In the genomic region with DNA sequence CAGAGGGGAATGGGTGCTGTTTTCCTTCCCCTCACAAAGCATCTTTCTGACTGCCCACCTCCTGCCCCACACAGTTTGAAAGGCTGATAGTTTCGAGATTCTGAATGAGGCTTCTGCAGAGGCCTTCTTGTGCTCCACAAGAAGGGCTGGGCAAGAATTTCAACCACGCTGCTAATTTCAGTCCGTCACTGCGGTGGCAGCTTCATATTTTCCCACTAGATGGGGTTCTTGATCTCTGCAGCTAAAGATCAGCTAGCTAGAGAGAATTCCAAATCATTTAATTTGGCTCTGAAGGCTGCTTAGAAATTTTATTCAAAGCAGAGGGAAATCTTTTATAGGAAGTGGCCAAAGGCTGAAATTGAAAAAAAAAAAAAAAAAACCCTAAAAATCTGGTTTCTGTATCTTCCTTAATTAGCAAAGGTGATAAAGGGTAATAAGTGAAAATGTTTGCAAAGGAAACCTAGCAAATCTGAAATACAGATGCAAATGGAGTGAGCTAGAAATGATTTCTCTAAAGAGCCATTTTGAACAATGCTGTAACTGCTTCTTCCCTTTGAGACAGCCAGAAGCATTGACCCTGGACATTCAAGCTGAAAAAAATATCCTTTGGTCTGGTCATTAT, we compare ENCODE assay signal across 8 cellular contexts. TPM values are rescaled to one million over a fixed set of nuclear protein-coding genes. Genes with fewer than 3 reads are reported as not detected.
A peak's percentile ranks its signal among the peaks of the same experiment; 100 is the strongest.
DNase-seq lines count a peak whose midpoint lies in the region; ATAC-seq and TF ChIP-seq lines count a peak whose summit lies in the region.

No MANE protein-coding gene starts in this region.

- no peaks in the 10 kb centered on the region for H3K27me3 ChIP-seq in HUES48 (ENCODE audit: control insufficient read depth, insufficient read depth, low read length)
- H3K27me3 ChIP-seq in osteoblast (ENCODE audit: insufficient read depth, low read length): peaks cover 34% of the 10 kb centered on the region

- no peaks in the 10 kb centered on the region for H3K79me2 ChIP-seq in osteoblast (ENCODE audit: insufficient read depth, low read length)

- no peaks in the 10 kb centered on the region for H4K20me1 ChIP-seq in osteoblast (ENCODE audit: insufficient read depth, low read length)

- H3K4me1 ChIP-seq in HUES48 (ENCODE audit: control insufficient read depth, insufficient read depth, low read length) (peaks cover 49% of the 10 kb centered on the region), osteoblast (ENCODE audit: insufficient read depth, low read length) (no peaks in the 10 kb centered on the region)

- H3K9me3 ChIP-seq in HUES48 (ENCODE audit: control insufficient read depth, insufficient read depth, low read length) (peaks cover 7% of the 10 kb centered on the region; the same call in 1 of the 2 replicates), osteoblast (ENCODE audit: low read depth, low read length) (no peaks in the 10 kb centered on the region)

- H3K4me3 ChIP-seq in HUES48 (ENCODE audit: low read depth, low read length) (peak overlapping the region; percentile 0; the same call in 1 of the 2 replicates), osteoblast (ENCODE audit: insufficient read depth, low read length) (no peak overlapping the region)

- peak; percentile 75 for DNase-seq in AG20443 (ENCODE audit: low spot score)
- DNase-seq in SK-N-DZ (ENCODE audit: low spot score): peak; percentile 76
- peak; percentile 52 for DNase-seq in foreskin melanocyte
- DNase-seq in osteoblast (ENCODE audit: insufficient read length, low spot score, missing footprints): no peak

- H3K4me2 ChIP-seq in osteoblast (ENCODE audit: insufficient read depth, low read length): no peak overlapping the region

- peak overlapping the region; percentile 94 for H3K27ac ChIP-seq in HUES48 (ENCODE audit: low read depth, low read length)
- no peak overlapping the region for H3K27ac ChIP-seq in osteoblast (ENCODE audit: low read depth, low read length)

- H3K36me3 ChIP-seq in HUES48 (ENCODE audit: control insufficient read depth, insufficient read depth, low read length): no peaks in the 10 kb centered on the region
- no peaks in the 10 kb centered on the region for H3K36me3 ChIP-seq in osteoblast (ENCODE audit: insufficient read depth, low read length)

- H3K9ac ChIP-seq in HUES48 (ENCODE audit: low read depth, low read length): peak overlapping the region; percentile 54

- H2AFZ ChIP-seq in osteoblast (ENCODE audit: low read length): no peak overlapping the region

- TF ChIP-seq CTCF in osteoblast (IDR thresholded peaks at IDR 0.05; ENCODE audit: extremely low read depth, low read depth, low read length): peak; percentile 77

- no peak for ATAC-seq in HG03196 (IDR thresholded peaks at IDR 0.05; ENCODE audit: unreplicated experiment)
- no peak for ATAC-seq in GM19351 (IDR thresholded peaks at IDR 0.05; ENCODE audit: unreplicated experiment)
- no peak for ATAC-seq in GM21390 (IDR thresholded peaks at IDR 0.05; ENCODE audit: unreplicated experiment)

RNA-seq across cellular contexts. Expression of gene C13orf42, which starts 38.0 kb away (rescaled TPM):
- not detected in 2 replicates for polyA plus RNA-seq in SK-N-DZ (2014; cell fraction: cytosol; rRNA removed)
- 0.12 TPM in 1 of 2 replicates, not detected in the other for polyA plus RNA-seq in SK-N-DZ (2014; cell fraction: nucleus; rRNA removed)
- total RNA-seq in osteoblast: not detected in 2 replicates
